ENCODE assay signal across 2 cellular contexts in genomic region chr9:128787583-128788156, GRCh38.
TF ChIP-seq lines count a peak whose summit lies in the region.

No MANE protein-coding gene starts in this region.

TF ChIP-seq in IMR-90, 13 proteins besides CTCF, POLR2A, EP300 and RAD21:
- TF ChIP-seq, protein P1, sequence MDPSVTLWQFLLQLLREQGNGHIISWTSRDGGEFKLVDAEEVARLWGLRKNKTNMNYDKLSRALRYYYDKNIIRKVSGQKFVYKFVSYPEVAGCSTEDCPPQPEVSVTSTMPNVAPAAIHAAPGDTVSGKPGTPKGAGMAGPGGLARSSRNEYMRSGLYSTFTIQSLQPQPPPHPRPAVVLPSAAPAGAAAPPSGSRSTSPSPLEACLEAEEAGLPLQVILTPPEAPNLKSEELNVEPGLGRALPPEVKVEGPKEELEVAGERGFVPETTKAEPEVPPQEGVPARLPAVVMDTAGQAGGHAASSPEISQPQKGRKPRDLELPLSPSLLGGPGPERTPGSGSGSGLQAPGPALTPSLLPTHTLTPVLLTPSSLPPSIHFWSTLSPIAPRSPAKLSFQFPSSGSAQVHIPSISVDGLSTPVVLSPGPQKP (IDR thresholded peaks at IDR 0.05; ENCODE audit: borderline replicate concordance, low read depth, low read length) = no peak
- TF ChIP-seq MAZ (IDR thresholded peaks at IDR 0.05; ENCODE audit: borderline replicate concordance, low read depth, low read length) (no peak), CEBPB (IDR thresholded peaks at IDR 0.05; ENCODE audit: low read depth, low read length) (no peak), BHLHE40 (IDR thresholded peaks at IDR 0.05; ENCODE audit: low read depth, low read length) (no peak), CHD1 (IDR thresholded peaks at IDR 0.05; ENCODE audit: low read depth, low read length) (no peak), MAFK (IDR thresholded peaks at IDR 0.05; ENCODE audit: low read depth, low read length) (no peak), RFX5 (IDR thresholded peaks at IDR 0.05; ENCODE audit: low read depth, low read length) (no peak), SMC3 (IDR thresholded peaks at IDR 0.05; ENCODE audit: low read depth, low read length) (no peak), NFE2L2 (IDR thresholded peaks at IDR 0.05; ENCODE audit: low read depth, low read length) (no peak), MXI1 (IDR thresholded peaks at IDR 0.05; ENCODE audit: borderline replicate concordance, low read depth, low read length) (no peak), USF2 (IDR thresholded peaks at IDR 0.05; ENCODE audit: low read depth, low read length) (no peak), RCOR1 (IDR thresholded peaks at IDR 0.05; ENCODE audit: insufficient replicate concordance, low read length) (no peak), FOS (IDR thresholded peaks at IDR 0.05; ENCODE audit: low read depth, low read length) (no peak)

TF ChIP-seq in K562, 482 proteins besides CTCF, POLR2A, EP300 and RAD21:
- TF ChIP-seq ZNF316 (IDR thresholded peaks at IDR 0.05) (peak; percentile 22; the same call in 1 of the 2 replicates), KLF1 (tag; IDR thresholded peaks at IDR 0.05) (no peak)
